Comparison of ENCODE assay signal across 8 cellular contexts in the genomic region with DNA sequence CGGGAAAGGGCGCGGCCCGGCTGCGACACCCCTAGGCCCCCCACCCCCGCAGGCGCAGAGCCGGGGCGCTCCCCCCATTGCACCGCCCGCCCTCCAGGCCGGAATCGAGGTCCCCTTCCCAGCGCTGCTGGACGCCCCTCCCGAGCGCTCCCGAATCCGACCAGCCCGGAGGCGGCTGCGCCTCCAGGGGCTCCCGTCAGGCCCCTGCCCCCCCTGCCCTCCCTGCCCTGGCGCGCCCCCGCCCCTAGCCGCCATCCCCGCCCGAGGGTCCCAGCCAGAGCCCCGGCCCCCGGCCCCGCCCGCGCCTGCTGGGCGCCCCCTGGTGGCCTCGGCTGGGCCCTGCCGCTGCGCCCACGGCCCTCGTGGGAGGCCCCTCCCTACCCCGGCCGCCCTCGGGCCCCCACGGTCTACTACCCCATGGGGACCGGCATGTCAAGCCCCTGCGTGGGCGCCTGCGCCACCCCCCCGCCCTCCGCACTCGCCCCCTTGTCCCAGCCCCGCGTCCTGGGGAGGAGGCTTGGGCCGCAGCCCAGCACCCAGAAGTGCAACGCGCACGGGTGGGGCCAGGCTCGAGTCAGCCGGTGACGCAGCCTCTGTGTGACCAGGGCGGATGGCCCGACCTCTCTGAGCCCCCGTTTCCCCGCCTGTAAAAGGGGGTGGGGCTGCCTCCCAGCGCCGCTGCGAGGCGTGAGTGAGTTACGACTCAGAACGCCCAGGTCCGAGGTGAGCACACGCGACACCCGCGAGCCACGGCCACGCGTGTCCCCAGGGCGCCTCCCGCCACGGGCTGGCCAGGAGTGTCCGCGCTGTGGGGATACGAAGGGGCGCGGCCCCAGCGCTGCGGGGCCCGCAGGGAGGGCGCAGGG.
A peak's percentile ranks its signal among the peaks of the same experiment; 100 is the strongest.
DNase-seq lines count a peak whose midpoint lies in the region; ATAC-seq and TF ChIP-seq lines count a peak whose summit lies in the region.

No MANE protein-coding gene starts in this region.

- 0 out of 2 replicates have a peak, but pooled peaks cover 7% of the 10 kb centered on the region for H3K4me1 ChIP-seq in ES-I3 (ENCODE audit: insufficient read depth, low read length)

- H3K9me3 ChIP-seq in ES-I3 (ENCODE audit: control insufficient read depth, insufficient read depth, low read length) = no peaks in the 10 kb centered on the region

- H3K27me3 ChIP-seq in kidney epithelial cell (ENCODE audit: control insufficient read depth, insufficient read depth, low read length) = peaks cover 54% of the 10 kb centered on the region

- peak; percentile 69 for DNase-seq in KG1 (lab: John Stamatoyannopoulos, UW)
- peak; percentile 57 to 74 (median 66) for DNase-seq in activated CD4-positive, CD25-positive, alpha-beta regulatory T cell (lab: John Stamatoyannopoulos, UW)
- DNase-seq in central memory CD4-positive, alpha-beta T cell = peak; percentile 73
- no peak for DNase-seq in kidney epithelial cell (ENCODE audit: low read depth)
- DNase-seq in stimulated activated CD4-positive, alpha-beta T cell treated with anti-CD3 and anti-CD28 coated beads, Interleukin-2, amount 100 ng/mL, for 4 hours (ENCODE audit: low read depth) = peak; percentile 67
- no peak for DNase-seq in inferior parietal cortex (ENCODE audit: extremely low spot score)

- H3K9ac ChIP-seq in ES-I3 (ENCODE audit: low read depth, low read length) = peak overlapping the region; percentile 65; the same call in 1 of the 2 replicates

- no peaks in the 10 kb centered on the region for H3K36me3 ChIP-seq in ES-I3 (ENCODE audit: insufficient read depth, low read length)
- H3K36me3 ChIP-seq in kidney epithelial cell (ENCODE audit: control insufficient read depth, insufficient read depth, low read length) = no peaks in the 10 kb centered on the region

- peak overlapping the region; percentile 37 for H3K4me3 ChIP-seq in kidney epithelial cell (ENCODE audit: low read depth, low read length)

- no peak for TF ChIP-seq CTCF in kidney epithelial cell (IDR thresholded peaks at IDR 0.05; ENCODE audit: insufficient read depth, low read length, poor library complexity, severe bottlenecking)

- no peak for ATAC-seq in GM19467 (IDR thresholded peaks at IDR 0.05; ENCODE audit: unreplicated experiment)

Comparison
In these comparisons a context has a peak if more than half of its experiments do, and no peak if none do; other contexts are left out.
1. DNase-seq: peak in KG1 (single experiment), activated CD4-positive, CD25-positive, alpha-beta regulatory T cell (4 of 4), central memory CD4-positive, alpha-beta T cell (single experiment) and stimulated activated CD4-positive, alpha-beta T cell treated with anti-CD3 and anti-CD28 coated beads, Interleukin-2, amount 100 ng/mL, for 4 hours (single experiment); none in kidney epithelial cell (single experiment) and inferior parietal cortex (single experiment).